12 cellular contexts compared by ENCODE assay signal in the genomic region with DNA sequence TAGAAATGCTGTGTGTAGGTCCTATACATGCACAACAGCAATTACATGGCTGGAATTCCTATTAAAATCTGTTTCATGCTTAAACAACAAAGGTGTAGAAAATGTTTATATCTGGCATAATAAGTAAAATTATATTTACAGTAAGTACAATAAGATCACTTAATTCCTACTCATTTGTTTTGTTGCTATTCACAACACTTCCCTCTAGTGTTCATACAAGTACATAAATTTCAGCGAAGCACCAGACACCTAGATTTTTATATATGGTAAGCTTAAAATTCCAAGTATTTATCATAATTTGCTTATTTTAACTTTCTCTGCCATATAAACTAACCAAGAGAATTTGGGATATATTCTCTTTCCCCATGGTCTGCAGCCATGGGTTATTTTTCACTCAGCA. TPM values are rescaled to one million over a fixed set of nuclear protein-coding genes. Genes with fewer than 3 reads are reported as not detected.
A peak's percentile ranks its signal among the peaks of the same experiment; 100 is the strongest.
DNase-seq lines count a peak whose midpoint lies in the region; ATAC-seq and TF ChIP-seq lines count a peak whose summit lies in the region.
"Had no signal": no experiment of that assay in that cellular context is flagged by ENCODE, and none has a peak within 500 bp of the region (broad histone marks: within the 10 kb centered on the region; RNA-seq: fewer than 3 reads in every experiment).

No MANE protein-coding gene starts in this region.

- CTCF ChIA-PET in BJ (lab: Yijun Ruan, JAX) (interaction anchor here (0.8 to 4.3 kb wide), 8 partner anchors 9 to 343 kb away, joined by 3 to 25 read pairs (median 6); no protein-coding TSS in a partner anchor), HCT116 (lab: Charles Lee) (interaction anchor here (0.6 to 1.7 kb wide), 15 partner anchors 10 to 345 kb away, joined by 3 to 12 read pairs (median 4); no protein-coding TSS in a partner anchor)

- no peaks in the 10 kb centered on the region for H3K9me2 ChIP-seq in HCT116 (ENCODE audit: insufficient read depth)

- RAD21 ChIA-PET in HCT116 (lab: Charles Lee; ENCODE audit: low non-redundant PET in 1 of 2, low total read pairs in 2 of 2, uncharacterized antibody in 2 of 2, unreplicated experiment in 2 of 2), result no interaction called here

- H3K9ac ChIP-seq in HCT116 (ENCODE audit: low read length), result no peak overlapping the region

- no TSS peak for BruUV-seq in HCT116 (replicated peaks; lab: Mats Ljungman, UMichigan)

- DNase-seq in BJ (ENCODE audit: low read depth), result no peak
- peak; percentile 6 for DNase-seq in HCT116 (ENCODE audit: low read depth, low spot score)
- peak; percentile 8 for DNase-seq in SW480 (ENCODE audit: low spot score)
- peak; percentile 5 for DNase-seq in glomerular visceral epithelial cell (ENCODE audit: extremely low spot score)
- no peak for DNase-seq in stimulated activated CD4-positive, alpha-beta T cell treated with anti-CD3 and anti-CD28 coated beads, Interleukin-2, amount 100 ng/mL, for 48 hours
- DNase-seq in immature natural killer cell, result no peak
- no peak for DNase-seq in cortex of kidney (lab: John Stamatoyannopoulos, UW)
- DNase-seq in germinal center (ENCODE audit: low spot score), result no peak
- DNase-seq: activated CD8-positive, alpha-beta T cell treated with anti-CD3 and anti-CD28 coated beads for 36 hours; cerebellar nuclear complex; left colon; NCI-H748 treated with DMSO at 0.1 percent for 48 hours had no signal

- H3K36me3 ChIP-seq in BJ (ENCODE audit: control insufficient read depth, insufficient read depth, low read length) (no peaks in the 10 kb centered on the region), HCT116 (ENCODE audit: control insufficient read depth in 1 of 2, insufficient read depth in 2 of 2, low read length in 2 of 2) (no peaks in the 10 kb centered on the region)

- H3K9me3 ChIP-seq in HCT116 (ENCODE audit: control insufficient read depth in 1 of 2, insufficient read depth in 1 of 2, low read depth in 1 of 2, low read length in 2 of 2), result no peaks in the 10 kb centered on the region

- no peaks in the 10 kb centered on the region for H3K9me3 Mint-ChIP-seq in immature natural killer cell
- H3K9me3 Mint-ChIP-seq: activated CD8-positive, alpha-beta T cell treated with anti-CD3 and anti-CD28 coated beads for 36 hours had no signal

- H3K4me2 ChIP-seq in HCT116 (ENCODE audit: low read length), result no peak overlapping the region

- no peaks in the 10 kb centered on the region for H3K36me3 Mint-ChIP-seq in immature natural killer cell

- H3K4me3 Mint-ChIP-seq in immature natural killer cell, result no peak overlapping the region
- H3K4me3 Mint-ChIP-seq: activated CD8-positive, alpha-beta T cell treated with anti-CD3 and anti-CD28 coated beads for 36 hours had no signal

- no peaks in the 10 kb centered on the region for H3K79me2 ChIP-seq in HCT116 (ENCODE audit: insufficient read depth, low read length)

- no peak for ATAC-seq in HCT116
- ATAC-seq: activated CD8-positive, alpha-beta T cell treated with anti-CD3 and anti-CD28 coated beads for 36 hours; left colon had no signal

- peak; percentile 37; the same call in 1 of the 2 replicates for TF ChIP-seq RAD21 in HCT116 (IDR thresholded peaks at IDR 0.05; ENCODE audit: low read depth)

- no peaks in the 10 kb centered on the region for H4K20me1 ChIP-seq in HCT116 (ENCODE audit: insufficient read depth)

- POLR2A ChIA-PET in BJ (lab: Charles Lee), result no interaction called here
- POLR2A ChIA-PET in HCT116 (lab: Charles Lee), result no interaction called here

- H3K4me3 ChIP-seq in BJ (ENCODE audit: low read depth, low read length) (no peak overlapping the region), HCT116 (replicated peaks in 1 of 2; ENCODE audit: low read depth in 1 of 2, low read length in 2 of 2) (no peak overlapping the region)

- peaks cover 0 to 1% of the 10 kb centered on the region in 2 donors for H3K4me1 Mint-ChIP-seq in immature natural killer cell

- H3K27me3 Mint-ChIP-seq in immature natural killer cell (ENCODE audit: low read depth in 3 of 3), result peaks cover 0 to 3% (median 2%) of the 10 kb centered on the region in 3 donors
- H3K27me3 Mint-ChIP-seq: activated CD8-positive, alpha-beta T cell treated with anti-CD3 and anti-CD28 coated beads for 36 hours had no signal

- intact Hi-C loops in HCT116 (cut with micrococcal nuclease), result loop anchor here (10.0 kb wide), 1 partner anchor 843 kb away; no protein-coding TSS in a partner anchor

- no peak overlapping the region for H3K27ac Mint-ChIP-seq in immature natural killer cell
- H3K27ac Mint-ChIP-seq: activated CD8-positive, alpha-beta T cell treated with anti-CD3 and anti-CD28 coated beads for 36 hours had no signal

- H3K27ac ChIP-seq in HCT116 (ENCODE audit: low read depth, low read length), result no peak overlapping the region

- H3K27me3 ChIP-seq in BJ (ENCODE audit: control insufficient read depth, insufficient read depth, low read length) (0 out of 2 replicates have a peak, but pooled peaks cover 1% of the 10 kb centered on the region), HCT116 (ENCODE audit: insufficient read depth, low read length) (no peaks in the 10 kb centered on the region)

- TF ChIP-seq CTCF in BJ (IDR thresholded peaks at IDR 0.05; ENCODE audit: insufficient read depth, low read depth, low read length) (peak; percentile 40), HCT116 (IDR thresholded peaks at IDR 0.05 in 2 of 3, conservative IDR thresholded peaks at IDR 0.05 in 1 of 3; ENCODE audit: borderline replicate concordance in 1 of 3, insufficient read depth in 1 of 3, low read depth in 2 of 3, low read length in 2 of 3) (peak; percentile 33 to 41 (median 40); a peak in 4 of 6 replicates)

- TF ChIP-seq POLR2A in HCT116 (IDR thresholded peaks at IDR 0.05; ENCODE audit: borderline replicate concordance, extremely low read depth, insufficient read depth, insufficient read length), result no peak

- no peaks in the 10 kb centered on the region; a peak in 1 of 4 replicates for H3K4me1 ChIP-seq in HCT116 (ENCODE audit: control insufficient read depth in 1 of 2, insufficient read depth in 2 of 2, low read length in 2 of 2)

- no peak overlapping the region for H2AFZ ChIP-seq in HCT116 (ENCODE audit: low read depth, low read length, poor library complexity, severe bottlenecking)

TF ChIP-seq in HCT116, 20 proteins besides CTCF, POLR2A, EP300 and RAD21:
- TF ChIP-seq POLR2AphosphoS5 (IDR thresholded peaks at IDR 0.05; ENCODE audit: low read depth, low read length) (no peak), SIN3A (IDR thresholded peaks at IDR 0.05; ENCODE audit: low read depth) (no peak), JUND (IDR thresholded peaks at IDR 0.05) (no peak), ZNF274 (IDR thresholded peaks at IDR 0.05; ENCODE audit: low read depth, low read length) (no peak), EZH2 (IDR thresholded peaks at IDR 0.05) (no peak), EZH2phosphoT487 (IDR thresholded peaks at IDR 0.05; ENCODE audit: borderline replicate concordance) (no peak), CEBPB (IDR thresholded peaks at IDR 0.05; ENCODE audit: low read depth) (no peak), YY1 (IDR thresholded peaks at IDR 0.05; ENCODE audit: extremely low read depth, insufficient replicate concordance, low read depth, low read length) (no peak), SP1 (IDR thresholded peaks at IDR 0.05; ENCODE audit: low read depth) (no peak), SRF (IDR thresholded peaks at IDR 0.05; ENCODE audit: low read depth) (no peak), ELF1 (IDR thresholded peaks at IDR 0.05; ENCODE audit: borderline replicate concordance, low read depth) (no peak)
- TF ChIP-seq, protein P1, sequence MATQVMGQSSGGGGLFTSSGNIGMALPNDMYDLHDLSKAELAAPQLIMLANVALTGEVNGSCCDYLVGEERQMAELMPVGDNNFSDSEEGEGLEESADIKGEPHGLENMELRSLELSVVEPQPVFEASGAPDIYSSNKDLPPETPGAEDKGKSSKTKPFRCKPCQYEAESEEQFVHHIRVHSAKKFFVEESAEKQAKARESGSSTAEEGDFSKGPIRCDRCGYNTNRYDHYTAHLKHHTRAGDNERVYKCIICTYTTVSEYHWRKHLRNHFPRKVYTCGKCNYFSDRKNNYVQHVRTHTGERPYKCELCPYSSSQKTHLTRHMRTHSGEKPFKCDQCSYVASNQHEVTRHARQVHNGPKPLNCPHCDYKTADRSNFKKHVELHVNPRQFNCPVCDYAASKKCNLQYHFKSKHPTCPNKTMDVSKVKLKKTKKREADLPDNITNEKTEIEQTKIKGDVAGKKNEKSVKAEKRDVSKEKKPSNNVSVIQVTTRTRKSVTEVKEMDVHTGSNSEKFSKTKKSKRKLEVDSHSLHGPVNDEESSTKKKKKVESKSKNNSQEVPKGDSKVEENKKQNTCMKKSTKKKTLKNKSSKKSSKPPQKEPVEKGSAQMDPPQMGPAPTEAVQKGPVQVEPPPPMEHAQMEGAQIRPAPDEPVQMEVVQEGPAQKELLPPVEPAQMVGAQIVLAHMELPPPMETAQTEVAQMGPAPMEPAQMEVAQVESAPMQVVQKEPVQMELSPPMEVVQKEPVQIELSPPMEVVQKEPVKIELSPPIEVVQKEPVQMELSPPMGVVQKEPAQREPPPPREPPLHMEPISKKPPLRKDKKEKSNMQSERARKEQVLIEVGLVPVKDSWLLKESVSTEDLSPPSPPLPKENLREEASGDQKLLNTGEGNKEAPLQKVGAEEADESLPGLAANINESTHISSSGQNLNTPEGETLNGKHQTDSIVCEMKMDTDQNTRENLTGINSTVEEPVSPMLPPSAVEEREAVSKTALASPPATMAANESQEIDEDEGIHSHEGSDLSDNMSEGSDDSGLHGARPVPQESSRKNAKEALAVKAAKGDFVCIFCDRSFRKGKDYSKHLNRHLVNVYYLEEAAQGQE (IDR thresholded peaks at IDR 0.05; ENCODE audit: low read depth), result no peak
- TF ChIP-seq, protein P2, sequence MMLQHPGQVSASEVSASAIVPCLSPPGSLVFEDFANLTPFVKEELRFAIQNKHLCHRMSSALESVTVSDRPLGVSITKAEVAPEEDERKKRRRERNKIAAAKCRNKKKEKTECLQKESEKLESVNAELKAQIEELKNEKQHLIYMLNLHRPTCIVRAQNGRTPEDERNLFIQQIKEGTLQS (IDR thresholded peaks at IDR 0.05), result no peak

RNA-seq across cellular contexts. Expression of a gene that starts 51.8 kb away (rescaled TPM):
- polyA plus RNA-seq in BJ (2011; rRNA removed) (0.09 and 0.13 TPM in 2 replicates), immature natural killer cell (1 to 10 TPM in 2 of 3 donors, not detected in 1; 2.1 to 2.4 TPM)
- 0.21 TPM in 1 of 2 replicates, not detected in the other for polyA minus RNA-seq in BJ (2011; rRNA and poly(A)+ RNA removed)
- 15.3 TPM for total RNA-seq in HCT116 (2021; ENCODE audit: unreplicated experiment)
- 4.1 and 6.4 TPM in 2 replicates for polyA plus RNA-seq in HCT116 (2012)

Comparison
In these comparisons a context has a peak if more than half of its experiments do, and no peak if none do; other contexts are left out.
1. DNase-seq: peak in HCT116 (single experiment), SW480 (single experiment) and glomerular visceral epithelial cell (single experiment); none in BJ (single experiment), stimulated activated CD4-positive, alpha-beta T cell treated with anti-CD3 and anti-CD28 coated beads, Interleukin-2, amount 100 ng/mL, for 48 hours (0 of 2), immature natural killer cell (0 of 3), cortex of kidney (single experiment) and germinal center (single experiment).